Comparison of ENCODE assay signal across 25 cellular contexts in genomic region chr3:159250961-159251360, GRCh38.
"Had no signal": no experiment of that assay in that cellular context is flagged by ENCODE, and none has a peak within 500 bp of the region (broad histone marks: within the 10 kb centered on the region; RNA-seq: fewer than 3 reads in every experiment).

No MANE protein-coding gene starts in this region.

- H3K4me3 ChIP-seq: adrenal gland, SJCRH30, SK-N-MC had no signal

- H3K4me2 ChIP-seq: KMS-11 had no signal

- DNase-seq: activated CD4-positive, alpha-beta T cell treated with anti-CD3 and anti-CD28 coated beads for 36 hours; activated CD4-positive, alpha-beta T cell treated with anti-CD3 and anti-CD28 coated beads, Interleukin-2, amount 10 ng/mL, durations not matched to agents 7 days and 5 days; activated CD4-positive, alpha-beta T cell treated with anti-CD3 and anti-CD28 coated beads, Interleukin-2, amount 50 U/mL, for 48 hours; activated CD8-positive, alpha-beta T cell treated with anti-CD3 and anti-CD28 coated beads, Interleukin-2, amount 10 ng/mL, durations not matched to agents 7 days and 5 days; activated gamma-delta T cell treated with Interleukin-2 at 50 U/mL for 16 hours; activated naive CD4-positive, alpha-beta T cell treated with anti-CD3 and anti-CD28 coated beads for 36 hours; activated T-cell treated with anti-CD3 and anti-CD28 coated beads, Interleukin-2, amount 50 U/mL, for 24 hours; adrenal gland; caudate nucleus; cerebellar nuclear complex; NCI-H1105; NCI-H1417 treated with DMSO at 0.1 percent for 48 hours; NCI-H1930; NCI-H2081 treated with DMSO at 0.1 percent for 48 hours; NCI-H345; NCI-H524 treated with DMSO at 0.1 percent for 48 hours; SHP77; SJCRH30; T1000 had no signal

- H3K36me3 Mint-ChIP-seq: brain had no signal

- H3K4me3 Mint-ChIP-seq: activated CD4-positive, alpha-beta T cell treated with anti-CD3 and anti-CD28 coated beads for 36 hours; activated CD4-positive, alpha-beta T cell treated with anti-CD3 and anti-CD28 coated beads, Interleukin-2, amount 10 ng/mL, durations not matched to agents 7 days and 5 days; activated CD8-positive, alpha-beta T cell treated with anti-CD3 and anti-CD28 coated beads, Interleukin-2, amount 10 ng/mL, durations not matched to agents 7 days and 5 days; activated naive CD4-positive, alpha-beta T cell treated with anti-CD3 and anti-CD28 coated beads for 36 hours; activated T-cell treated with anti-CD3 and anti-CD28 coated beads, Interleukin-2, amount 50 U/mL, for 24 hours; brain had no signal

- H3K27ac Mint-ChIP-seq: activated CD4-positive, alpha-beta T cell treated with anti-CD3 and anti-CD28 coated beads for 36 hours; activated CD4-positive, alpha-beta T cell treated with anti-CD3 and anti-CD28 coated beads, Interleukin-2, amount 10 ng/mL, durations not matched to agents 7 days and 5 days; activated CD8-positive, alpha-beta T cell treated with anti-CD3 and anti-CD28 coated beads, Interleukin-2, amount 10 ng/mL, durations not matched to agents 7 days and 5 days; activated naive CD4-positive, alpha-beta T cell treated with anti-CD3 and anti-CD28 coated beads for 36 hours; activated naive CD4-positive, alpha-beta T cell treated with anti-CD3 and anti-CD28 coated beads, Interleukin-2, amount 50 U/mL, for 72 hours; activated T-cell treated with anti-CD3 and anti-CD28 coated beads, Interleukin-2, amount 50 U/mL, for 24 hours; activated T-helper 2 cell treated with anti-CD3 and anti-CD28 coated beads, Interferon-gamma antibody, Interleukin-2, Interleukin-4, amounts not matched to agents 10 μg/mL and 5 μg/mL and 100 μg/mL, durations not matched to agents 14 hours and 24 hours and 36 hours; brain had no signal

- H3K36me3 ChIP-seq: adrenal gland, SJCRH30 had no signal

- H3K27me3 ChIP-seq: adrenal gland, SJCRH30 had no signal

- H3K4me1 Mint-ChIP-seq: activated CD4-positive, alpha-beta T cell treated with anti-CD3 and anti-CD28 coated beads for 36 hours; activated CD4-positive, alpha-beta T cell treated with anti-CD3 and anti-CD28 coated beads, Interleukin-2, amount 10 ng/mL, durations not matched to agents 7 days and 5 days; brain had no signal

- H3K27ac ChIP-seq: adrenal gland, KMS-11, SJCRH30, SK-N-MC had no signal

- H3K9me3 ChIP-seq: adrenal gland, SJCRH30 had no signal

- ATAC-seq: activated CD4-positive, alpha-beta T cell treated with anti-CD3 and anti-CD28 coated beads for 36 hours; activated CD8-positive, alpha-beta T cell treated with anti-CD3 and anti-CD28 coated beads, Interleukin-2, amount 10 ng/mL, durations not matched to agents 7 days and 5 days; activated naive CD4-positive, alpha-beta T cell treated with anti-CD3 and anti-CD28 coated beads, Interleukin-2, amount 50 U/mL, for 72 hours; Panc1 had no signal

- H3K4me1 ChIP-seq: adrenal gland, SJCRH30 had no signal

- H3K9ac ChIP-seq: KMS-11 had no signal

- H3K27me3 Mint-ChIP-seq: activated CD4-positive, alpha-beta T cell treated with anti-CD3 and anti-CD28 coated beads, Interleukin-2, amount 10 ng/mL, durations not matched to agents 7 days and 5 days; brain had no signal
